Comparison of ENCODE assay signal across 1 cellular context in genomic region chr4:781493-782216, GRCh38.
A peak's percentile ranks its signal among the peaks of the same experiment; 100 is the strongest.
TF ChIP-seq lines count a peak whose summit lies in the region.

No MANE protein-coding gene starts in this region.

TF ChIP-seq in liver, 16 proteins besides CTCF, POLR2A, EP300 and RAD21 (continued from another document):
- TF ChIP-seq REST (IDR thresholded peaks at IDR 0.05) (no peak), RXRA (IDR thresholded peaks at IDR 0.05) (no peak), EGR1 (IDR thresholded peaks at IDR 0.05; ENCODE audit: low read depth in 2 of 2) (peak in 1 of 2 donors; percentile 51)
